Comparison of ENCODE assay signal across 9 cellular contexts in the genomic region with DNA sequence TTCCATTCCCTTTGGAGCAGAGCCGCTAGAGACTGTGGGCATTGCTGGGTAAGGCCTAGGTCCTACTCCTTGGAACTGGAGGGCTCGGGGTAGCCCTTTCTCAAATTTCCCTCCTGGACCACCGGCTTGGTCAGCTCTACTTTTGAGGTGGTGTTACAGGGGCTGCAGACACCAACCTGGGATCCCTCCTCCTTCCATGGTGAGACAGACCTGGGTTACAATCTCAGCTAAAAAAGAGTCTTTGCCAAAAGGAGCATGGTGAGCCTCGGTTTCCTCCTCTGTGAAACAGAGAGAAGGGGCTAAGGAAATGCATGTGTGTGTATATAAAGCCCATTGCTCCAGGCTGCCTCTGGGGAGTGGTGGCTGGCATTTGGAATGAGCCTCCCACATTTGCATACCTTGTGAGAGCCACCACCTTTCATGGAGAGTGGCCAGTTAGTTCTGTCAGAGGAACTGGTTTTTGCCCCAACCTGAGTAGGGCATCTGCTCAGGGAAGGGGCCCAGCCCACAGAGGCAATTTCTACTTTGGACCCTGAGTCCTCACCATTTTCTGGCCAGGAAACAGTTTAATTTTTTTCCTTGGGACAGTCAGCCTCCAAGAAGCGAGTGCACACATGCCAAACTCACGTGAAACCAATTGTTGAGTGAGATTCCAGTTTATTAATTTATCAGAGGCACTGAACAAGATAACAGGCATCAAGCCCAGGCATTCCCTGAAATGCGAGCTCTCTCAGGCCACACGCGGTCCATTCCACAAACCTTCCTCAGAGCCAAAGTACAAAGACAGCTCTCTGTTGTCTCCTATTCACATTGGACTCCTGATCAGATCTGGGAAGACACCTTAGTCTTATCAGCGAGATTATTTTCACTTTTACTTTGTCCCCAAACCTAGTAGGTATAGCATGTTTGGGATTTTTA. TPM values are rescaled to one million over a fixed set of nuclear protein-coding genes. Genes with fewer than 3 reads are reported as not detected.
A peak's percentile ranks its signal among the peaks of the same experiment; 100 is the strongest.
DNase-seq lines count a peak whose midpoint lies in the region; ATAC-seq and TF ChIP-seq lines count a peak whose summit lies in the region.
"Had no signal": no experiment of that assay in that cellular context is flagged by ENCODE, and none has a peak within 500 bp of the region (broad histone marks: within the 10 kb centered on the region; RNA-seq: fewer than 3 reads in every experiment).

No MANE protein-coding gene starts in this region.

- DNase-seq in activated CD4-positive, alpha-beta T cell treated with anti-CD3 and anti-CD28 coated beads, Interleukin-2, amount 10 ng/mL, durations not matched to agents 7 days and 5 days: no peak
- no peak for DNase-seq in activated CD4-positive, alpha-beta T cell treated with anti-CD3 and anti-CD28 coated beads for 1 hour
- no peak for DNase-seq in activated naive CD8-positive, alpha-beta T cell treated with anti-CD3 and anti-CD28 coated beads for 36 hours
- no peak for DNase-seq in immature natural killer cell
- DNase-seq in thoracic aorta (ENCODE audit: low spot score): no peak
- DNase-seq in SHP77 (lab: John Stamatoyannopoulos, UW): no peak
- DNase-seq: NCI-H774 had no signal

- ATAC-seq in thoracic aorta (ENCODE audit: insufficient number of reproducible peaks, low FRiP score, low read depth) (no peak), HG03354 (IDR thresholded peaks at IDR 0.05; ENCODE audit: poor library complexity, severe bottlenecking, unreplicated experiment) (no peak), HG02571 (IDR thresholded peaks at IDR 0.05; ENCODE audit: unreplicated experiment) (no peak)

- H3K4me3 ChIP-seq in thoracic aorta: peak overlapping the region; percentile 98

- peaks cover 25 to 45% of the 10 kb centered on the region in 2 donors for H3K4me1 ChIP-seq in thoracic aorta (ENCODE audit: control insufficient read depth in 1 of 2, low read depth in 2 of 2)

- H3K9me3 ChIP-seq in thoracic aorta: no peaks in the 10 kb centered on the region

- CTCF ChIA-PET in activated CD4-positive, alpha-beta T cell treated with anti-CD3 and anti-CD28 coated beads, Interleukin-2, amount 10 ng/mL, durations not matched to agents 7 days and 5 days (lab: Charles Lee): no interaction called here

- H3K4me3 Mint-ChIP-seq in activated CD4-positive, alpha-beta T cell treated with anti-CD3 and anti-CD28 coated beads, Interleukin-2, amount 10 ng/mL, durations not matched to agents 7 days and 5 days: peak overlapping the region; percentile 84
- peak overlapping the region; percentile 87 for H3K4me3 Mint-ChIP-seq in activated naive CD8-positive, alpha-beta T cell treated with anti-CD3 and anti-CD28 coated beads for 36 hours
- peak overlapping the region; percentile 70 to 87 (median 78) for H3K4me3 Mint-ChIP-seq in immature natural killer cell

- H3K4me1 Mint-ChIP-seq in activated CD4-positive, alpha-beta T cell treated with anti-CD3 and anti-CD28 coated beads, Interleukin-2, amount 10 ng/mL, durations not matched to agents 7 days and 5 days: peaks cover 37% of the 10 kb centered on the region
- H3K4me1 Mint-ChIP-seq in activated naive CD8-positive, alpha-beta T cell treated with anti-CD3 and anti-CD28 coated beads for 36 hours: peaks cover 26% of the 10 kb centered on the region
- H3K4me1 Mint-ChIP-seq in immature natural killer cell: peaks cover 17 to 21% of the 10 kb centered on the region in 2 donors

- no peaks in the 10 kb centered on the region for H3K36me3 Mint-ChIP-seq in activated CD4-positive, alpha-beta T cell treated with anti-CD3 and anti-CD28 coated beads, Interleukin-2, amount 10 ng/mL, durations not matched to agents 7 days and 5 days (ENCODE audit: low read depth)
- peaks cover 8% of the 10 kb centered on the region for H3K36me3 Mint-ChIP-seq in activated naive CD8-positive, alpha-beta T cell treated with anti-CD3 and anti-CD28 coated beads for 36 hours
- H3K36me3 Mint-ChIP-seq in immature natural killer cell: no peaks in the 10 kb centered on the region

- peak overlapping the region; percentile 66 to 80 for H3K27ac ChIP-seq in thoracic aorta

- H3K9me3 Mint-ChIP-seq in activated CD4-positive, alpha-beta T cell treated with anti-CD3 and anti-CD28 coated beads, Interleukin-2, amount 10 ng/mL, durations not matched to agents 7 days and 5 days: no peaks in the 10 kb centered on the region
- H3K9me3 Mint-ChIP-seq in activated naive CD8-positive, alpha-beta T cell treated with anti-CD3 and anti-CD28 coated beads for 36 hours: no peaks in the 10 kb centered on the region
- H3K9me3 Mint-ChIP-seq in immature natural killer cell: no peaks in the 10 kb centered on the region

- H3K27me3 Mint-ChIP-seq in activated CD4-positive, alpha-beta T cell treated with anti-CD3 and anti-CD28 coated beads, Interleukin-2, amount 10 ng/mL, durations not matched to agents 7 days and 5 days: peaks cover 1% of the 10 kb centered on the region
- no peaks in the 10 kb centered on the region for H3K27me3 Mint-ChIP-seq in activated naive CD8-positive, alpha-beta T cell treated with anti-CD3 and anti-CD28 coated beads for 36 hours
- H3K27me3 Mint-ChIP-seq in immature natural killer cell (ENCODE audit: low read depth in 3 of 3): peaks cover 2 to 13% (median 5%) of the 10 kb centered on the region in 3 donors

- H3K36me3 ChIP-seq in thoracic aorta: no peaks in the 10 kb centered on the region

- TF ChIP-seq CTCF in thoracic aorta (IDR thresholded peaks at IDR 0.05): no peak

- H3K27me3 ChIP-seq in thoracic aorta (replicated peaks; ENCODE audit: insufficient read depth): no peaks in the 10 kb centered on the region

- H3K27ac Mint-ChIP-seq in activated CD4-positive, alpha-beta T cell treated with anti-CD3 and anti-CD28 coated beads, Interleukin-2, amount 10 ng/mL, durations not matched to agents 7 days and 5 days: no peak overlapping the region
- H3K27ac Mint-ChIP-seq in activated naive CD8-positive, alpha-beta T cell treated with anti-CD3 and anti-CD28 coated beads for 36 hours: no peak overlapping the region
- peak overlapping the region in 3 of 6 donors; percentile 12 to 78 (median 34) for H3K27ac Mint-ChIP-seq in immature natural killer cell

- POLR2A ChIA-PET in activated CD4-positive, alpha-beta T cell treated with anti-CD3 and anti-CD28 coated beads, Interleukin-2, amount 10 ng/mL, durations not matched to agents 7 days and 5 days (lab: Charles Lee): no interaction called here

RNA-seq across cellular contexts. Expression of gene SLC6A9, which starts 0.9 kb away (rescaled TPM):
- 1 to 10 TPM; 4.0 to 4.8 TPM for total RNA-seq in activated CD4-positive, alpha-beta T cell treated with anti-CD3 and anti-CD28 coated beads, Interleukin-2, amount 10 ng/mL, durations not matched to agents 7 days and 5 days
- 10 to 100 TPM; 13.5 to 14.8 TPM for total RNA-seq in activated naive CD8-positive, alpha-beta T cell treated with anti-CD3 and anti-CD28 coated beads for 36 hours
- polyA plus RNA-seq in immature natural killer cell: not detected
- 10 to 100 TPM; 15.0 to 26.8 TPM for total RNA-seq in thoracic aorta

RNA-seq across cellular contexts. Expression of gene CCDC24, which starts 40.8 kb away (rescaled TPM):
- total RNA-seq in activated CD4-positive, alpha-beta T cell treated with anti-CD3 and anti-CD28 coated beads, Interleukin-2, amount 10 ng/mL, durations not matched to agents 7 days and 5 days: 1 to 10 TPM in 1 of 2 experiments, under 1 TPM in 1; 0.71 to 1.3 TPM
- total RNA-seq in activated naive CD8-positive, alpha-beta T cell treated with anti-CD3 and anti-CD28 coated beads for 36 hours: 1 to 10 TPM; 1.0 to 1.5 TPM
- 1 to 10 TPM in 2 of 3 donors, not detected in 1; 1.4 to 4.1 TPM for polyA plus RNA-seq in immature natural killer cell
- total RNA-seq in thoracic aorta: 10 to 100 TPM in 1 of 2 donors, 1 to 10 TPM in 1; 4.5 to 24.0 TPM

RNA-seq across cellular contexts. Expression of gene B4GALT2, which starts 53.1 kb away (rescaled TPM):
- total RNA-seq in activated CD4-positive, alpha-beta T cell treated with anti-CD3 and anti-CD28 coated beads, Interleukin-2, amount 10 ng/mL, durations not matched to agents 7 days and 5 days: 1 to 10 TPM; 8.0 to 9.3 TPM
- total RNA-seq in activated naive CD8-positive, alpha-beta T cell treated with anti-CD3 and anti-CD28 coated beads for 36 hours: 10 to 100 TPM; 38.5 to 41.6 TPM
- polyA plus RNA-seq in immature natural killer cell: 1 to 10 TPM in 1 of 3 donors, under 1 TPM in 2; 0.48 to 1.6 (median 0.59) TPM
- total RNA-seq in thoracic aorta: 10 to 100 TPM; 34.8 to 51.6 TPM

RNA-seq across cellular contexts. Expression of gene ATP6V0B, which starts 57.4 kb away (rescaled TPM):
- 100 to 1,000 TPM in 1 of 2 experiments, 10 to 100 TPM in 1; 90.1 to 112 TPM for total RNA-seq in activated CD4-positive, alpha-beta T cell treated with anti-CD3 and anti-CD28 coated beads, Interleukin-2, amount 10 ng/mL, durations not matched to agents 7 days and 5 days
- 100 to 1,000 TPM; 116 to 122 TPM for total RNA-seq in activated naive CD8-positive, alpha-beta T cell treated with anti-CD3 and anti-CD28 coated beads for 36 hours
- polyA plus RNA-seq in immature natural killer cell: 100 to 1,000 TPM; 227 to 425 (median 395) TPM
- total RNA-seq in thoracic aorta: 100 to 1,000 TPM in 1 of 2 donors, 10 to 100 TPM in 1; 72.3 to 136 TPM
